ENCODE assay signal across 26 cellular contexts in genomic region chr11:81967242-81967641, GRCh38.
"Had no signal": no experiment of that assay in that cellular context is flagged by ENCODE, and none has a peak within 500 bp of the region (broad histone marks: within the 10 kb centered on the region; RNA-seq: fewer than 3 reads in every experiment).

No MANE protein-coding gene starts in this region.

- DNase-seq: activated CD4-positive, alpha-beta memory T cell treated with anti-CD3 and anti-CD28 coated beads for 36 hours; activated CD4-positive, alpha-beta T cell treated with anti-CD3 and anti-CD28 coated beads, Interleukin-2, amount 10 ng/mL, durations not matched to agents 7 days and 5 days; activated CD4-positive, CD25-positive, alpha-beta regulatory T cell; activated CD8-positive, alpha-beta memory T cell treated with anti-CD3 and anti-CD28 coated beads for 24 hours; activated gamma-delta T cell treated with Interleukin-2 at 50 U/mL for 16 hours; activated naive CD4-positive, alpha-beta T cell treated with anti-CD3 and anti-CD28 coated beads, Interleukin-2, amount 10 ng/mL, durations not matched to agents 7 days and 5 days; activated naive CD8-positive, alpha-beta T cell treated with anti-CD3 and anti-CD28 coated beads for 36 hours; activated T-cell treated with anti-CD3 and anti-CD28 coated beads for 4 hours; activated T-cell treated with anti-CD3 and anti-CD28 coated beads, Interleukin-2, amount 50 U/mL, for 48 hours; IMR-90; Kasumi-1; KBM-7; NCI-H1092; NCI-H1436; NCI-H1694 treated with DMSO at 0.1 percent for 48 hours; NCI-H2081 treated with DMSO at 0.1 percent for 48 hours; NCI-H345; NCI-H510A; NCI-H526 treated with DMSO at 0.1 percent for 48 hours; NK-92 treated with Interleukin-12 subunit alpha and Interleukin-12 subunit beta, amount 100 ng/mL, for 24 hours; T-cell; T-helper 2 cell; T1000 had no signal

- H3K4me3 ChIP-seq: SK-N-MC had no signal

- H3K27ac ChIP-seq: SK-N-MC had no signal

- ATAC-seq: activated T-helper 17 cell treated with anti-CD3 and anti-CD28 coated beads, Interleukin-2, amount 50 U/mL, for 72 hours; Right ventricle myocardium inferior; T-cell had no signal
